Comparison of ENCODE assay signal across 15 cellular contexts in genomic region chr5:17378346-17378984, GRCh38.
DNase-seq lines count a peak whose midpoint lies in the region; ATAC-seq and TF ChIP-seq lines count a peak whose summit lies in the region.
"Had no signal": no experiment of that assay in that cellular context is flagged by ENCODE, and none has a peak within 500 bp of the region (broad histone marks: within the 10 kb centered on the region; RNA-seq: fewer than 3 reads in every experiment).

No MANE protein-coding gene starts in this region.

- H3K36me3 ChIP-seq in brain microvascular endothelial cell (replicated peaks): no peaks in the 10 kb centered on the region
- no peaks in the 10 kb centered on the region for H3K36me3 ChIP-seq in left lung
- no peaks in the 10 kb centered on the region for H3K36me3 ChIP-seq in mesendoderm (ENCODE audit: control insufficient read depth, insufficient read depth, low read length)
- H3K36me3 ChIP-seq: upper lobe of right lung had no signal

- H3K4me2 ChIP-seq in mesendoderm (ENCODE audit: low read length): no peak overlapping the region

- no peak for DNase-seq in AG04450 (ENCODE audit: low read depth, low spot score)
- DNase-seq in HCEC 1CT: peak; percentile 79
- DNase-seq in brain microvascular endothelial cell: peak; percentile 74
- no peak for DNase-seq in left lung
- DNase-seq in DMS114 treated with DMSO at 0.1 percent for 48 hours (lab: John Stamatoyannopoulos, UW; ENCODE audit: unreplicated experiment): no peak
- DNase-seq in mesendoderm: no peak
- DNase-seq in activated CD4-positive, alpha-beta T cell treated with anti-CD3 and anti-CD28 coated beads, Interleukin-2, amount 50 U/mL, for 48 hours: no peak
- DNase-seq: activated CD4-positive, alpha-beta T cell treated with anti-CD3 and anti-CD28 coated beads, Interleukin-2, amount 10 ng/mL, durations not matched to agents 7 days and 5 days; activated T-cell treated with anti-CD3 and anti-CD28 coated beads, Interleukin-2, amount 50 U/mL, for 4 hours; hypothalamus; Kasumi-1; Right ventricle myocardium superior; upper lobe of right lung had no signal

- H3K27ac ChIP-seq in AG04450 (ENCODE audit: low read depth, low read length) (peak overlapping the region; percentile 53), brain microvascular endothelial cell (peak overlapping the region; percentile 80), left lung (peak overlapping the region in 1 of 2 donors; percentile 1), mesendoderm (ENCODE audit: low read depth, low read length) (no peak overlapping the region)
- H3K27ac ChIP-seq: coronary artery, upper lobe of right lung had no signal

- H3K27me3 ChIP-seq in AG04450 (ENCODE audit: control insufficient read depth, insufficient read depth, low read length) (no peaks in the 10 kb centered on the region), brain microvascular endothelial cell (replicated peaks) (no peaks in the 10 kb centered on the region), left lung (no peaks in the 10 kb centered on the region), mesendoderm (ENCODE audit: insufficient read depth, low read length, poor library complexity) (no peaks in the 10 kb centered on the region)
- H3K27me3 ChIP-seq: upper lobe of right lung had no signal

- no peak overlapping the region for H2BK15ac ChIP-seq in mesendoderm (replicated peaks; ENCODE audit: low read depth)

- H3K79me2 ChIP-seq in mesendoderm (ENCODE audit: control insufficient read depth, insufficient read depth, low read length): no peaks in the 10 kb centered on the region

- no peak overlapping the region for H4K5ac ChIP-seq in mesendoderm (ENCODE audit: low read length)

- peak; percentile 27 for ATAC-seq in left lung
- ATAC-seq in GM19351 (IDR thresholded peaks at IDR 0.05; ENCODE audit: unreplicated experiment): no peak
- ATAC-seq: activated T-cell treated with anti-CD3 and anti-CD28 coated beads, Interleukin-2, amount 50 U/mL, for 4 hours; upper lobe of right lung had no signal

- H2AK5ac ChIP-seq in mesendoderm (ENCODE audit: low read length): no peak overlapping the region

- no peak overlapping the region for H3K23ac ChIP-seq in mesendoderm (ENCODE audit: low read length)

- no peak overlapping the region for H3K18ac ChIP-seq in mesendoderm (ENCODE audit: low read length)

- TF ChIP-seq CTCF in AG04450 (IDR thresholded peaks at IDR 0.05; ENCODE audit: low read depth, low read length): no peak
- TF ChIP-seq CTCF in brain microvascular endothelial cell (IDR thresholded peaks at IDR 0.05; ENCODE audit: low read depth, low read length, missing control alignments): no peak
- no peak for TF ChIP-seq CTCF in left lung (IDR thresholded peaks at IDR 0.05)

- H3K9ac ChIP-seq in mesendoderm (ENCODE audit: low read length): no peak overlapping the region

- no peaks in the 10 kb centered on the region for H3K9me3 ChIP-seq in AG04450 (ENCODE audit: control insufficient read depth, insufficient read depth, low read length)
- no peaks in the 10 kb centered on the region for H3K9me3 ChIP-seq in left lung
- H3K9me3 ChIP-seq: upper lobe of right lung had no signal

- WGBS in mesendoderm (ENCODE audit: extremely low coverage, insufficient coverage, low lambda C conversion rate): no CpG with 5 or more reads among the region's 6 CpGs

- CTCF ChIA-PET in AG04450 (lab: Charles Lee): interaction anchor here (3.4 kb wide), 1 partner anchor 162 kb away, joined by 23 read pairs; no protein-coding TSS in a partner anchor

- no peaks in the 10 kb centered on the region for H3K79me1 ChIP-seq in mesendoderm (ENCODE audit: low read length)

- intact Hi-C loops in left lung (cut with DNase I): no loop called here

- H2BK120ac ChIP-seq in mesendoderm (ENCODE audit: low read depth, low read length): no peak overlapping the region

- in situ Hi-C loops in brain microvascular endothelial cell (cut with HindIII; ENCODE audit: low pct_ligation_motif_present, low sequenced_read_pairs): loop anchor here (25.0 kb wide), 1 partner anchor 141 kb away; no protein-coding TSS in a partner anchor

- no peak overlapping the region for H2BK5ac ChIP-seq in mesendoderm (ENCODE audit: low read length)

- POLR2A ChIA-PET in AG04450 (lab: Yijun Ruan, JAX): interaction anchor here (0.6 to 2.3 kb wide), 7 partner anchors 10 to 162 kb away, joined by 3 to 13 read pairs (median 3); no protein-coding TSS in a partner anchor

- H4K8ac ChIP-seq in mesendoderm (ENCODE audit: low read depth, low read length): no peak overlapping the region

- no peak overlapping the region for H3K56ac ChIP-seq in mesendoderm (ENCODE audit: low read length)

- H3K4me3 ChIP-seq in AG04450 (ENCODE audit: low read depth, low read length) (no peak overlapping the region), brain microvascular endothelial cell (ENCODE audit: low read depth, low read length) (no peak overlapping the region), left lung (no peak overlapping the region), mesendoderm (ENCODE audit: low read length) (no peak overlapping the region)
- H3K4me3 ChIP-seq: coronary artery, upper lobe of right lung had no signal

- H3K4ac ChIP-seq in mesendoderm (ENCODE audit: low read depth, low read length): no peak overlapping the region

- H3K4me1 ChIP-seq in left lung: peaks cover 0 to 5% of the 10 kb centered on the region in 2 donors
- no peaks in the 10 kb centered on the region for H3K4me1 ChIP-seq in mesendoderm (ENCODE audit: control insufficient read depth, low read depth, low read length)
- H3K4me1 ChIP-seq: upper lobe of right lung had no signal

Comparison
In these comparisons a context has a peak if more than half of its experiments do, and no peak if none do; other contexts are left out.
1. DNase-seq: peak in HCEC 1CT (single experiment) and brain microvascular endothelial cell (single experiment); none in AG04450 (single experiment), left lung (0 of 2), DMS114 treated with DMSO at 0.1 percent for 48 hours (single experiment), mesendoderm (single experiment) and activated CD4-positive, alpha-beta T cell treated with anti-CD3 and anti-CD28 coated beads, Interleukin-2, amount 50 U/mL, for 48 hours (0 of 2).